ENCODE assay signal across 1 cellular context in genomic region chr6:93423542-93423941, GRCh38.
A peak's percentile ranks its signal among the peaks of the same experiment; 100 is the strongest.
TF ChIP-seq lines count a peak whose summit lies in the region.

No MANE protein-coding gene starts in this region.

TF ChIP-seq in HEK293, 187 proteins besides CTCF, POLR2A, EP300 and RAD21 (continued from another document):
- TF ChIP-seq ZSCAN4 (tag by site-specific recombination; IDR thresholded peaks at IDR 0.05) (peak; percentile 18; the same call in 1 of the 2 replicates), BCL11A (tag by site-specific recombination; IDR thresholded peaks at IDR 0.05; ENCODE audit: low read depth) (no peak), GLI2 (tag by site-specific recombination; IDR thresholded peaks at IDR 0.05; ENCODE audit: borderline replicate concordance, low read depth) (no peak), ZNF169 (tag by site-specific recombination; IDR thresholded peaks at IDR 0.05) (no peak), ZNF660 (tag by site-specific recombination; IDR thresholded peaks at IDR 0.05) (peak; percentile 63; the same call in 1 of the 2 replicates), ZNF654 (tag by site-specific recombination; IDR thresholded peaks at IDR 0.05; ENCODE audit: low read depth) (peak; percentile 28), HOXD13 (CRISPR knock-in tag; IDR thresholded peaks at IDR 0.05; ENCODE audit: borderline replicate concordance) (no peak)
